ENCODE assay signal across 20 cellular contexts in genomic region chr22:50337262-50338041, GRCh38.
"Had no signal": no experiment of that assay in that cellular context is flagged by ENCODE, and none has a peak within 500 bp of the region (broad histone marks: within the 10 kb centered on the region; RNA-seq: fewer than 3 reads in every experiment).

No MANE protein-coding gene starts in this region.

- H3K27me3 ChIP-seq: esophagus muscularis mucosa, heart right ventricle, spleen, tibial nerve had no signal

- H3K4me3 ChIP-seq: esophagus muscularis mucosa, heart right ventricle, mucosa of descending colon, spleen, tibial nerve had no signal

- H3K27ac ChIP-seq: esophagus muscularis mucosa, heart right ventricle, spleen, tibial nerve, WERI-Rb-1 had no signal

- H3K9me3 ChIP-seq: esophagus muscularis mucosa, heart right ventricle, mucosa of descending colon, spleen, tibial nerve had no signal

- ATAC-seq: activated T-cell treated with anti-CD3 and anti-CD28 coated beads, Interleukin-2, amount 50 U/mL, for 4 hours; activated T-helper 17 cell treated with anti-CD3 and anti-CD28 coated beads, Interleukin-2, amount 50 U/mL, for 72 hours; heart right ventricle; mucosa of descending colon; natural killer cell treated with Interleukin-12 subunit alpha and Interleukin-12 subunit beta and Interleukin-15 and Interleukin-18, amount 100 ng/mL, for 72 hours; right cardiac atrium had no signal

- H3K36me3 ChIP-seq: esophagus muscularis mucosa, heart right ventricle, spleen, tibial nerve, WERI-Rb-1 had no signal

- DNase-seq: activated CD4-positive, alpha-beta memory T cell treated with anti-CD3 and anti-CD28 coated beads, Interleukin-2, amount 10 ng/mL, durations not matched to agents 7 days and 5 days; activated CD4-positive, alpha-beta T cell treated with anti-CD3 and anti-CD28 coated beads, Interleukin-2, amount 10 ng/mL, durations not matched to agents 7 days and 5 days; activated CD4-positive, CD25-positive, alpha-beta regulatory T cell treated with anti-CD3 and anti-CD28 coated beads, Interleukin-2, amount 50 U/mL, for 72 hours; activated gamma-delta T cell treated with Interleukin-2 at 50 U/mL for 16 hours; activated naive CD4-positive, alpha-beta T cell treated with anti-CD3 and anti-CD28 coated beads, Interleukin-2, amount 50 U/mL, for 16 hours; activated T-cell treated with anti-CD3 and anti-CD28 coated beads, Interleukin-2, amount 50 U/mL, for 4 hours; amniotic stem cell; central memory CD4-positive, alpha-beta T cell; foreskin melanocyte; heart right ventricle; mucosa of descending colon; right cardiac atrium; spleen; stimulated activated naive CD4-positive, alpha-beta T cell; T1000; WERI-Rb-1 had no signal
